Comparison of ENCODE assay signal across 17 cellular contexts in genomic region chr2:133667-134593, GRCh38.
"Had no signal": no experiment of that assay in that cellular context is flagged by ENCODE, and none has a peak within 500 bp of the region (broad histone marks: within the 10 kb centered on the region; RNA-seq: fewer than 3 reads in every experiment).

No MANE protein-coding gene starts in this region.

- H3K4me1 Mint-ChIP-seq: activated CD4-positive, alpha-beta memory T cell treated with anti-CD3 and anti-CD28 coated beads, Interleukin-2, amount 10 ng/mL, durations not matched to agents 7 days and 5 days; activated CD4-positive, alpha-beta T cell treated with anti-CD3 and anti-CD28 coated beads for 36 hours; stimulated activated effector memory CD8-positive, alpha-beta T cell treated with anti-CD3 and anti-CD28 coated beads, Interleukin-12 subunit alpha, Interleukin-12 subunit beta, amount 100 ng/mL, for 72 hours; T-helper 17 cell had no signal

- DNase-seq: activated CD4-positive, alpha-beta memory T cell treated with anti-CD3 and anti-CD28 coated beads, Interleukin-2, amount 10 ng/mL, durations not matched to agents 7 days and 5 days; activated CD4-positive, alpha-beta T cell treated with anti-CD3 and anti-CD28 coated beads for 36 hours; activated T-cell treated with anti-CD3 and anti-CD28 coated beads, Interleukin-2, amount 50 U/mL, for 24 hours; central memory CD4-positive, alpha-beta T cell; cortex of kidney; effector CD8-positive, alpha-beta T cell; head of caudate nucleus; mesenchymal stem cell; sigmoid colon; stimulated activated CD4-positive, alpha-beta T cell treated with anti-CD3 and anti-CD28 coated beads, Interleukin-12 subunit alpha, Interleukin-12 subunit beta, amount 100 ng/mL, for 4 hours; stimulated activated CD4-positive, alpha-beta T cell treated with anti-CD3 and anti-CD28 coated beads, Interleukin-2, amount 100 ng/mL, for 24 hours; T-helper 17 cell; WERI-Rb-1 had no signal

- H3K36me3 ChIP-seq: prostate gland, sigmoid colon, WERI-Rb-1 had no signal

- H3K27ac Mint-ChIP-seq: activated CD4-positive, alpha-beta memory T cell treated with anti-CD3 and anti-CD28 coated beads, Interleukin-2, amount 10 ng/mL, durations not matched to agents 7 days and 5 days; activated CD4-positive, alpha-beta T cell treated with anti-CD3 and anti-CD28 coated beads for 36 hours; activated naive CD4-positive, alpha-beta T cell treated with anti-CD3 and anti-CD28 coated beads, Interleukin-2, amount 50 U/mL, for 72 hours; activated T-cell treated with anti-CD3 and anti-CD28 coated beads, Interleukin-2, amount 50 U/mL, for 24 hours; natural killer cell treated with Interleukin-12 subunit alpha and Interleukin-12 subunit beta and Interleukin-15 and Interleukin-18, amount 100 ng/mL, for 72 hours; stimulated activated effector memory CD8-positive, alpha-beta T cell treated with anti-CD3 and anti-CD28 coated beads, Interleukin-12 subunit alpha, Interleukin-12 subunit beta, amount 100 ng/mL, for 72 hours; T-helper 17 cell had no signal

- H3K4me3 Mint-ChIP-seq: activated CD4-positive, alpha-beta memory T cell treated with anti-CD3 and anti-CD28 coated beads, Interleukin-2, amount 10 ng/mL, durations not matched to agents 7 days and 5 days; activated CD4-positive, alpha-beta T cell treated with anti-CD3 and anti-CD28 coated beads for 36 hours; activated T-cell treated with anti-CD3 and anti-CD28 coated beads, Interleukin-2, amount 50 U/mL, for 24 hours; natural killer cell treated with Interleukin-12 subunit alpha and Interleukin-12 subunit beta and Interleukin-15 and Interleukin-18, amount 100 ng/mL, for 72 hours; stimulated activated effector memory CD8-positive, alpha-beta T cell treated with anti-CD3 and anti-CD28 coated beads, Interleukin-12 subunit alpha, Interleukin-12 subunit beta, amount 100 ng/mL, for 72 hours; T-helper 17 cell had no signal

- H3K9me3 ChIP-seq: prostate gland, sigmoid colon had no signal

- H3K9me3 Mint-ChIP-seq: activated CD4-positive, alpha-beta memory T cell treated with anti-CD3 and anti-CD28 coated beads, Interleukin-2, amount 10 ng/mL, durations not matched to agents 7 days and 5 days; activated T-cell treated with anti-CD3 and anti-CD28 coated beads, Interleukin-2, amount 50 U/mL, for 24 hours; natural killer cell treated with Interleukin-12 subunit alpha and Interleukin-12 subunit beta and Interleukin-15 and Interleukin-18, amount 100 ng/mL, for 72 hours; stimulated activated effector memory CD8-positive, alpha-beta T cell treated with anti-CD3 and anti-CD28 coated beads, Interleukin-12 subunit alpha, Interleukin-12 subunit beta, amount 100 ng/mL, for 72 hours had no signal

- H3K27me3 ChIP-seq: sigmoid colon had no signal

- H3K4me3 ChIP-seq: prostate gland, sigmoid colon had no signal

- H3K4me1 ChIP-seq: prostate gland, sigmoid colon had no signal

- H3K27ac ChIP-seq: prostate gland, sigmoid colon, WERI-Rb-1 had no signal

- ATAC-seq: activated CD4-positive, alpha-beta T cell treated with anti-CD3 and anti-CD28 coated beads for 36 hours; activated naive CD4-positive, alpha-beta T cell treated with anti-CD3 and anti-CD28 coated beads, Interleukin-2, amount 50 U/mL, for 72 hours; natural killer cell treated with Interleukin-12 subunit alpha and Interleukin-12 subunit beta and Interleukin-15 and Interleukin-18, amount 100 ng/mL, for 72 hours; stimulated activated effector memory CD8-positive, alpha-beta T cell treated with anti-CD3 and anti-CD28 coated beads, Interleukin-12 subunit alpha, Interleukin-12 subunit beta, amount 100 ng/mL, for 72 hours; T-helper 17 cell had no signal

- H3K36me3 Mint-ChIP-seq: activated naive CD4-positive, alpha-beta T cell treated with anti-CD3 and anti-CD28 coated beads, Interleukin-2, amount 50 U/mL, for 72 hours; natural killer cell treated with Interleukin-12 subunit alpha and Interleukin-12 subunit beta and Interleukin-15 and Interleukin-18, amount 100 ng/mL, for 72 hours; stimulated activated effector memory CD8-positive, alpha-beta T cell treated with anti-CD3 and anti-CD28 coated beads, Interleukin-12 subunit alpha, Interleukin-12 subunit beta, amount 100 ng/mL, for 72 hours had no signal
